Comparison of ENCODE assay signal across 17 cellular contexts in genomic region chr10:52539463-52539862, GRCh38.
DNase-seq lines count a peak whose midpoint lies in the region; ATAC-seq, FAIRE-seq and TF ChIP-seq lines count a peak whose summit lies in the region.
"Had no signal": no experiment of that assay in that cellular context is flagged by ENCODE, and none has a peak within 500 bp of the region (broad histone marks: within the 10 kb centered on the region; RNA-seq: fewer than 3 reads in every experiment).

No MANE protein-coding gene starts in this region.

- ATAC-seq in GM21717 (IDR thresholded peaks at IDR 0.05; ENCODE audit: unreplicated experiment) = no peak
- ATAC-seq: psoas muscle had no signal

- no peak overlapping the region for H3K4me3 ChIP-seq in retinal pigment epithelial cell (ENCODE audit: low read length)
- H3K4me3 ChIP-seq: BLaER1, colonic mucosa, psoas muscle, uterus had no signal

- no peak for TF ChIP-seq CTCF in retinal pigment epithelial cell (conservative IDR thresholded peaks at IDR 0.05; ENCODE audit: low read depth, low read length)
- TF ChIP-seq CTCF in GM20000 (IDR thresholded peaks at IDR 0.05; ENCODE audit: extremely low read depth, missing control alignments) = no peak

- no peak for TF ChIP-seq POLR2A in H54 (IDR thresholded peaks at IDR 0.05; ENCODE audit: low read depth, low read length)

- DNase-seq in H54 (ENCODE audit: insufficient read length, low spot score) = no peak
- peak; percentile 3 to 20 for DNase-seq in SW 1271 (lab: John Stamatoyannopoulos, UW)
- DNase-seq in glomerular endothelial cell (ENCODE audit: extremely low read depth, low read depth, low spot score) = peak; percentile 18
- DNase-seq in retinal pigment epithelial cell (ENCODE audit: low read depth) = peak; percentile 61
- DNase-seq in effector CD4-positive, alpha-beta T cell = no peak
- no peak for DNase-seq in NCI-H1092 treated with DMSO at 0.1 percent for 48 hours (lab: John Stamatoyannopoulos, UW)
- no peak for DNase-seq in GM20000 (ENCODE audit: low spot score)
- DNase-seq: activated naive CD4-positive, alpha-beta T cell treated with anti-CD3 and anti-CD28 coated beads, Interleukin-2, amount 50 U/mL, for 16 hours; colonic mucosa; DMS79; psoas muscle; SHP77 treated with DMSO at 0.1 percent for 48 hours; stimulated activated CD4-positive, alpha-beta T cell treated with anti-CD3 and anti-CD28 coated beads, Interleukin-2, amount 100 ng/mL, for 24 hours; uterus had no signal

- peak; percentile 95 for FAIRE-seq in H54 (lab: Jason Lieb, UNC)
- FAIRE-seq: TTC549 had no signal

Comparison
In these comparisons a context has a peak if more than half of its experiments do, and no peak if none do; other contexts are left out.
1. DNase-seq: peak in SW 1271 (2 of 2), glomerular endothelial cell (single experiment) and retinal pigment epithelial cell (single experiment); none in H54 (single experiment), effector CD4-positive, alpha-beta T cell (single experiment), NCI-H1092 treated with DMSO at 0.1 percent for 48 hours (single experiment) and GM20000 (single experiment).